8 cellular contexts compared by ENCODE assay signal in genomic region chr2:219206442-219207253, GRCh38. TPM values are rescaled to one million over a fixed set of nuclear protein-coding genes. Genes with fewer than 3 reads are reported as not detected.
DNase-seq lines count a peak whose midpoint lies in the region; ATAC-seq lines count a peak whose summit lies in the region.

TSS of gene ZFAND2B (plus strand) at chr2:219206782. CDS start at chr2:219206988, 206 bp downstream.

- no peak within 1 kb of the TSS for H2BK5ac ChIP-seq in mesendoderm (ENCODE audit: low read length)

- no CpG with 5 or more reads among the region's 80 CpGs for WGBS in mesendoderm (ENCODE audit: extremely low coverage, insufficient coverage, low lambda C conversion rate)

- peak within 1 kb of the TSS; percentile 96 for H3K56ac ChIP-seq in mesendoderm (ENCODE audit: low read length)

- H2BK15ac ChIP-seq in mesendoderm (replicated peaks; ENCODE audit: low read depth), result no peak within 1 kb of the TSS

- no peak within 1 kb of the TSS for H3K4ac ChIP-seq in mesendoderm (ENCODE audit: low read depth, low read length)

- peaks cover 20% of the 10 kb centered on the region for H3K36me3 Mint-ChIP-seq in effector memory CD8-positive, alpha-beta T cell (ENCODE audit: insufficient read depth)

- peak within 1 kb of the TSS; percentile 68 for H3K18ac ChIP-seq in mesendoderm (ENCODE audit: low read length)

- peaks cover 19 to 22% of the 10 kb centered on the region in 2 donors for H3K4me1 Mint-ChIP-seq in effector memory CD8-positive, alpha-beta T cell (ENCODE audit: low read depth in 2 of 2)

- no peak within 1 kb of the TSS for H2AK5ac ChIP-seq in mesendoderm (ENCODE audit: low read length)

- H3K79me2 ChIP-seq in mesendoderm (ENCODE audit: control insufficient read depth, insufficient read depth, low read length), result no peaks in the 10 kb centered on the region

- H4K5ac ChIP-seq in mesendoderm (ENCODE audit: low read length), result no peak within 1 kb of the TSS

- no peaks in the 10 kb centered on the region for H3K79me1 ChIP-seq in mesendoderm (ENCODE audit: low read length)

- H3K27ac ChIP-seq in mesendoderm (ENCODE audit: low read depth, low read length), result peak within 1 kb of the TSS; percentile 79

- peak; percentile 92 for DNase-seq in Caki2 (ENCODE audit: low read depth)
- peak in 75 of 76 experiments; percentile 16 to 95 (median 86) for DNase-seq in HUDEP-2 (lab: John Stamatoyannopoulos, UW; ENCODE audit: unreplicated experiment in 76 of 76)
- DNase-seq in NOMO-1 treated with dmso at 0.1 percent for 144 hours (lab: John Stamatoyannopoulos, UW; ENCODE audit: unreplicated experiment), result peak; percentile 91
- DNase-seq in activated CD8-positive, alpha-beta memory T cell treated with anti-CD3 and anti-CD28 coated beads for 48 hours (ENCODE audit: low read depth in 2 of 3, low spot score in 2 of 3), result peak; percentile 87 to 90 (median 88)
- peak; percentile 94 to 96 (median 94) for DNase-seq in effector memory CD8-positive, alpha-beta T cell
- peak; percentile 96 for DNase-seq in mesendoderm
- peak; percentile 83 for DNase-seq in stimulated activated CD8-positive, alpha-beta memory T cell treated with anti-CD3 and anti-CD28 coated beads, Interleukin-15, amount 100 ng/mL, for 1 hour (ENCODE audit: low read depth)

- peak within 1 kb of the TSS; percentile 68 for H3K4me3 ChIP-seq in mesendoderm (ENCODE audit: low read length)

- no peaks in the 10 kb centered on the region for H3K36me3 ChIP-seq in mesendoderm (ENCODE audit: control insufficient read depth, insufficient read depth, low read length)

- no peaks in the 10 kb centered on the region for H3K9me3 Mint-ChIP-seq in effector memory CD8-positive, alpha-beta T cell

- H3K4me1 ChIP-seq in mesendoderm (ENCODE audit: control insufficient read depth, low read depth, low read length), result peaks cover 4% of the 10 kb centered on the region

- H3K27ac Mint-ChIP-seq in effector memory CD8-positive, alpha-beta T cell, result peak within 1 kb of the TSS; percentile 90 to 94

- no peak within 1 kb of the TSS for H4K8ac ChIP-seq in mesendoderm (ENCODE audit: low read depth, low read length)

- in situ Hi-C loops in Caki2 (cut with HindIII; ENCODE audit: low pct_unique_long_range_greater_than_20kb, low sequenced_read_pairs), result no loop called here

- no peak within 1 kb of the TSS for H3K23ac ChIP-seq in mesendoderm (ENCODE audit: low read length)

- H3K27me3 Mint-ChIP-seq in effector memory CD8-positive, alpha-beta T cell, result no peaks in the 10 kb centered on the region

- no peaks in the 10 kb centered on the region for H3K27me3 ChIP-seq in mesendoderm (ENCODE audit: insufficient read depth, low read length, poor library complexity)

- H3K9ac ChIP-seq in mesendoderm (ENCODE audit: low read length), result peak within 1 kb of the TSS; percentile 79

- peak within 1 kb of the TSS; percentile 78 to 83 for H3K4me3 Mint-ChIP-seq in effector memory CD8-positive, alpha-beta T cell

- peak within 1 kb of the TSS; percentile 91 for H3K4me2 ChIP-seq in mesendoderm (ENCODE audit: low read length)

- no peak within 1 kb of the TSS for H2BK120ac ChIP-seq in mesendoderm (ENCODE audit: low read depth, low read length)

- peak; percentile 97 for ATAC-seq in GM21390 (IDR thresholded peaks at IDR 0.05; ENCODE audit: unreplicated experiment)
- ATAC-seq in effector memory CD8-positive, alpha-beta T cell (replicated peaks), result peak; percentile 94

RNA-seq across cellular contexts. Expression of gene ZFAND2B, which starts in this region (rescaled TPM):
- 32.5 and 42.0 TPM in 2 replicates for total RNA-seq in Caki2 (2014; rRNA removed; shearing (Covaris generic); ENCODE audit: low replicate concordance)
- 15.2 TPM for polyA plus RNA-seq in mesendoderm (2013, experiment 1 of 2)
- 16.0 TPM for polyA plus RNA-seq in mesendoderm (2013, experiment 2 of 2)

Comparison
In these comparisons a context has a peak if more than half of its experiments do, and no peak if none do; other contexts are left out.
1. Peak in every context shown above with its lines: DNase-seq, ATAC-seq, H3K4me3 ChIP-seq and H3K27ac ChIP-seq.